ENCODE assay signal across 9 cellular contexts in genomic region chr9:73219985-73220626, GRCh38.
DNase-seq lines count a peak whose midpoint lies in the region; ATAC-seq and TF ChIP-seq lines count a peak whose summit lies in the region.
"Had no signal": no experiment of that assay in that cellular context is flagged by ENCODE, and none has a peak within 500 bp of the region (broad histone marks: within the 10 kb centered on the region; RNA-seq: fewer than 3 reads in every experiment).

No MANE protein-coding gene starts in this region.

- no peak for TF ChIP-seq CTCF in NB4 (IDR thresholded peaks at IDR 0.05; ENCODE audit: low read depth, low read length)

- DNase-seq in H4 (ENCODE audit: low spot score) (peak; percentile 50), NB4 (ENCODE audit: low read depth) (peak; percentile 68), fibroblast of the conjunctiva (ENCODE audit: low read depth) (peak; percentile 28), amygdala (lab: John Stamatoyannopoulos, UW) (no peak), NCI-H146 treated with DMSO at 0.1 percent for 48 hours (lab: John Stamatoyannopoulos, UW; ENCODE audit: unreplicated experiment) (no peak), NCI-H69 (lab: John Stamatoyannopoulos, UW) (no peak)
- DNase-seq: left cardiac atrium had no signal

- no peak for TF ChIP-seq POLR2A in NB4 (IDR thresholded peaks at IDR 0.05; ENCODE audit: extremely low read depth, insufficient read length)

- no peak overlapping the region for H3K4me3 ChIP-seq in NB4 (ENCODE audit: low read depth, low read length)
- H3K4me3 ChIP-seq: SK-N-MC had no signal

- ATAC-seq in GM18858 (IDR thresholded peaks at IDR 0.05; ENCODE audit: unreplicated experiment), result peak; percentile 86

Comparison
In these comparisons a context has a peak if more than half of its experiments do, and no peak if none do; other contexts are left out.
1. DNase-seq: peak in H4 (single experiment), NB4 (single experiment) and fibroblast of the conjunctiva (single experiment); none in amygdala (0 of 56), NCI-H146 treated with DMSO at 0.1 percent for 48 hours (single experiment) and NCI-H69 (single experiment).